ENCODE assay signal across 16 cellular contexts in the genomic region with DNA sequence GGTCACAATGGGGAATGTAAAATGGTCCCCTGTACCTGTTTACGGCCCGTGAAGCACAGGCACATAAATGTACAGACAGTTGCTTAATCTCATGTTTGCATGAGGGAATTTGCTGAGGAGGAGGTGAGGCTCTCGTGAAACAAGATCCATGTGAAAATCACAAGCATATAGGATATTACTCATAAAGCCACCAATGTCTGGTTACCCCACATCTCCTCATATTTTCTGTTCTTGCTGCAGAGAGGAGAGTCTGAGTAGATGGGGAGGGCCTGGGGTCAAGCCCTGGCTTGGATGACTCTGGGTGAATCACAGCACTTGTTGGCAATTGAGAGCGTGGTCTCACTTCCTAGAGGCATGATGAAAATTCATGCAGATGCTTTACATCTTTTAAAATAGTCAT. TPM values are rescaled to one million over a fixed set of nuclear protein-coding genes. Genes with fewer than 3 reads are reported as not detected.
DNase-seq lines count a peak whose midpoint lies in the region; ATAC-seq, FAIRE-seq and TF ChIP-seq lines count a peak whose summit lies in the region.
"Had no signal": no experiment of that assay in that cellular context is flagged by ENCODE, and none has a peak within 500 bp of the region (broad histone marks: within the 10 kb centered on the region; RNA-seq: fewer than 3 reads in every experiment).

No MANE protein-coding gene starts in this region.

- H3K4me3 ChIP-seq in astrocyte (ENCODE audit: insufficient read depth, low read depth, low read length), result no peak overlapping the region

- no peaks in the 10 kb centered on the region for H3K79me2 ChIP-seq in astrocyte (ENCODE audit: insufficient read depth, low read length)

- peaks cover 2% of the 10 kb centered on the region for H3K27me3 Mint-ChIP-seq in astrocyte (ENCODE audit: low read depth, unreplicated experiment)

- peaks cover 3% of the 10 kb centered on the region for H3K4me1 Mint-ChIP-seq in astrocyte (ENCODE audit: low read depth, unreplicated experiment)

- no peak overlapping the region for H3K4me3 Mint-ChIP-seq in astrocyte (ENCODE audit: unreplicated experiment)
- H3K4me3 Mint-ChIP-seq: brain had no signal

- peak; percentile 89 for DNase-seq in AG08395 (ENCODE audit: low spot score)
- DNase-seq in HK-2 (ENCODE audit: unreplicated experiment), result peak; percentile 24
- peak; percentile 94 for DNase-seq in astrocyte (ENCODE audit: low read depth)
- DNase-seq in iris pigment epithelial cell (ENCODE audit: low read depth), result peak; percentile 99
- no peak for DNase-seq in NCI-H2081 treated with DMSO at 0.1 percent for 48 hours (lab: John Stamatoyannopoulos, UW)
- DNase-seq: activated CD8-positive, alpha-beta memory T cell treated with anti-CD3 and anti-CD28 coated beads, Interleukin-2, amount 50 U/mL, for 4 hours; NCI-H446; RPMI8226; stimulated activated CD4-positive, alpha-beta T cell treated with anti-CD3 and anti-CD28 coated beads, Interleukin-2, amount 100 ng/mL, for 48 hours; stimulated activated naive CD4-positive, alpha-beta T cell had no signal

- TF ChIP-seq CTCF in astrocyte (IDR thresholded peaks at IDR 0.05; ENCODE audit: insufficient read depth, low read depth, low read length), result no peak

- peak overlapping the region; percentile 54 for H3K4me2 ChIP-seq in astrocyte (ENCODE audit: low read length)

- H2AFZ ChIP-seq in astrocyte (ENCODE audit: low read depth, low read length), result peak overlapping the region; percentile 2

- H3K27ac Mint-ChIP-seq in astrocyte (ENCODE audit: unreplicated experiment), result no peak overlapping the region
- H3K27ac Mint-ChIP-seq: brain had no signal

- peaks cover 19% of the 10 kb centered on the region for H3K4me1 ChIP-seq in astrocyte (ENCODE audit: insufficient read depth, low read length)

- no peaks in the 10 kb centered on the region for H3K9me3 ChIP-seq in astrocyte (ENCODE audit: insufficient read depth, low read depth, low read length)

- peak overlapping the region; percentile 34 for H3K9ac ChIP-seq in astrocyte (ENCODE audit: low read length)

- no peak for ATAC-seq in GM21447 (IDR thresholded peaks at IDR 0.05; ENCODE audit: unreplicated experiment)
- ATAC-seq in GM19328 (IDR thresholded peaks at IDR 0.05; ENCODE audit: unreplicated experiment), result no peak
- no peak for ATAC-seq in HG02885 (IDR thresholded peaks at IDR 0.05; ENCODE audit: poor library complexity, unreplicated experiment)

- no peaks in the 10 kb centered on the region for H3K9me3 Mint-ChIP-seq in astrocyte (ENCODE audit: unreplicated experiment)

- H3K27me3 ChIP-seq in astrocyte (ENCODE audit: insufficient read depth, low read length), result no peaks in the 10 kb centered on the region

- no peaks in the 10 kb centered on the region for H3K36me3 Mint-ChIP-seq in astrocyte (ENCODE audit: low read depth, unreplicated experiment)
- H3K36me3 Mint-ChIP-seq: brain had no signal

- H3K27ac ChIP-seq in astrocyte (ENCODE audit: low read depth, low read length), result peak overlapping the region; percentile 59
- H3K27ac ChIP-seq: C4-2B had no signal

- no peaks in the 10 kb centered on the region for H3K36me3 ChIP-seq in astrocyte (ENCODE audit: insufficient read depth, low read length)

- H4K20me1 ChIP-seq in astrocyte (ENCODE audit: insufficient read depth, low read length), result no peaks in the 10 kb centered on the region

- FAIRE-seq in astrocyte (lab: Jason Lieb, UNC), result peak; percentile 72

RNA-seq across cellular contexts. Expression of gene AGXT2, which starts 1.0 kb away (rescaled TPM):
- not detected in 2 replicates for total RNA-seq in astrocyte
- total RNA-seq: posterior vena cava had no signal
